1 cellular context compared by ENCODE assay signal in genomic region chr10:104924101-104924795, GRCh38.
TF ChIP-seq lines count a peak whose summit lies in the region.

No MANE protein-coding gene starts in this region.

TF ChIP-seq in GM23338, 12 proteins besides CTCF, POLR2A, EP300 and RAD21 (continued from another document):
- no peak for TF ChIP-seq ZNF462 (CRISPR knock-in tag; IDR thresholded peaks at IDR 0.05)
- TF ChIP-seq ETS1 (IDR thresholded peaks at IDR 0.05), result no peak
- no peak for TF ChIP-seq ZNF114 (CRISPR knock-in tag; IDR thresholded peaks at IDR 0.05)
- TF ChIP-seq CREB1 (CRISPR knock-in tag; IDR thresholded peaks at IDR 0.05; ENCODE audit: low read depth), result no peak
TF ChIP-seq in GM23338: peak in this region for 0.
